1 cellular context compared by ENCODE assay signal in the genomic region with DNA sequence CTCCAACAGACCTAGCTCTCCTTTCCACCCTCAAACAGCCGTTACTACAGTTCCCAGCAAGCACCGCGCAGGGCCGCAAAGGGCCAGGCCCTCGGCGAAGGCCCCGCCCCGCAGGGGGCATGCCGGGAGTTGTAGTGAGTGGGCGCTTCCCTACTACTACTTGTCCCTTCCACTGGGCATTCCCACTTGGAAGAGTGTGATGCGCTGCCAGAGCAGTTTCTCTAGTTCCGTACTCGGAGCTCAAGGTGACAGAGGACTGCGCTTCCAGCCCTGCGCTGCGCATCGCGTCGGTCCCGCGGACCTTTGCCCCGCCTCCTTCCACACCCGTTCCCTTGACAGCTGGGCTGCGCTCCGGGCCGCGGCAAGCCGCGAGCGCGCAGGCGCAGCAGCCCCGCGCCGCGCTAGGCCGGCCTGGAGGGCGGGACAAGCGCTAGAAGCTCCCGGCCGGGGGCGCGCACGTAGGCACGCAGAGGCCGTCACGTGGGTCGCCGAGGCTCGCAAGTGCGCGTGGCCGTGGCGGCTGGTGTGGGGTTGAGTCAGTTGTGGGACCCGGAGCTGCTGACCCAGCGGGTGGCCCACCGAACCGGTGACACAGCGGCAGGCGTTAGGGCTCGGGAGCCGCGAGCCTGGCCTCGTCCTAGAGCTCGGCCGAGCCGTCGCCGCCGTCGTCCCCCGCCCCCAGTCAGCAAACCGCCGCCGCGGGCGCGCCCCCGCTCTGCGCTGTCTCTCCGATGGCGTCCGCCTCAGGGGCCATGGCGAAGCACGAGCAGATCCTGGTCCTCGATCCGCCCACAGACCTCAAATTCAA.
TF ChIP-seq lines count a peak whose summit lies in the region.

A gene with protein sequence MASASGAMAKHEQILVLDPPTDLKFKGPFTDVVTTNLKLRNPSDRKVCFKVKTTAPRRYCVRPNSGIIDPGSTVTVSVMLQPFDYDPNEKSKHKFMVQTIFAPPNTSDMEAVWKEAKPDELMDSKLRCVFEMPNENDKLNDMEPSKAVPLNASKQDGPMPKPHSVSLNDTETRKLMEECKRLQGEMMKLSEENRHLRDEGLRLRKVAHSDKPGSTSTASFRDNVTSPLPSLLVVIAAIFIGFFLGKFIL (plus strand): TSS at position 491 of the 808 bp plus-strand sequence. CDS start 241 bp downstream, at position 732.

TF ChIP-seq in HEK293, 187 proteins besides CTCF, POLR2A, EP300 and RAD21 (continued from another document and continues in another):
- TF ChIP-seq ZNF280C (tag by site-specific recombination; IDR thresholded peaks at IDR 0.05) (no peak), KLF10 (tag by site-specific recombination; IDR thresholded peaks at IDR 0.05) (peak; percentile 58; the same call in 1 of the 2 replicates), BCL11A (tag by site-specific recombination; IDR thresholded peaks at IDR 0.05; ENCODE audit: low read depth) (no peak), ZNF701 (tag by site-specific recombination; IDR thresholded peaks at IDR 0.05) (no peak), ZBTB7A (tag by site-specific recombination; IDR thresholded peaks at IDR 0.05; ENCODE audit: low read depth) (no peak), KLF17 (tag by site-specific recombination; IDR thresholded peaks at IDR 0.05) (no peak; the same call in 1 of the 2 replicates), ZNF155 (tag by site-specific recombination; IDR thresholded peaks at IDR 0.05) (no peak), ZXDB (tag by site-specific recombination; IDR thresholded peaks at IDR 0.05) (peak; percentile 81), ZNF133 (tag by site-specific recombination; IDR thresholded peaks at IDR 0.05) (no peak), TCF7L2 (IDR thresholded peaks at IDR 0.05; ENCODE audit: borderline replicate concordance, low read depth, low read length) (no peak), ZNF664 (tag by site-specific recombination; IDR thresholded peaks at IDR 0.05) (no peak), ZNF561 (tag by site-specific recombination; IDR thresholded peaks at IDR 0.05; ENCODE audit: borderline replicate concordance) (0 out of 2 replicates have a peak, but pooled peaks have one; percentile 57), ZBTB49 (tag by site-specific recombination; IDR thresholded peaks at IDR 0.05; ENCODE audit: low read depth) (no peak), ZNF488 (tag by site-specific recombination; IDR thresholded peaks at IDR 0.05) (no peak), MEIS1 (CRISPR knock-in tag; IDR thresholded peaks at IDR 0.05; ENCODE audit: borderline replicate concordance) (no peak), ZNF169 (tag by site-specific recombination; IDR thresholded peaks at IDR 0.05) (no peak), ZNF214 (tag by site-specific recombination; IDR thresholded peaks at IDR 0.05; ENCODE audit: borderline replicate concordance) (no peak), ZNF302 (tag by site-specific recombination; IDR thresholded peaks at IDR 0.05; ENCODE audit: low read depth) (no peak), ZNF629 (tag by site-specific recombination; IDR thresholded peaks at IDR 0.05) (0 out of 2 replicates have a peak, but pooled peaks have one; percentile 14), ZNF549 (tag by site-specific recombination; IDR thresholded peaks at IDR 0.05) (no peak), ZNF146 (tag by site-specific recombination; IDR thresholded peaks at IDR 0.05) (no peak), AEBP2 (tag by site-specific recombination; IDR thresholded peaks at IDR 0.05; ENCODE audit: borderline replicate concordance) (no peak), BCL11B (tag by site-specific recombination; IDR thresholded peaks at IDR 0.05; ENCODE audit: low read depth) (peak; percentile 44; the same call in 1 of the 2 replicates), ZNF18 (tag by site-specific recombination; IDR thresholded peaks at IDR 0.05) (no peak), ZNF248 (tag by site-specific recombination; IDR thresholded peaks at IDR 0.05) (no peak), ZNF394 (tag by site-specific recombination; IDR thresholded peaks at IDR 0.05; ENCODE audit: borderline replicate concordance) (no peak), ZNF548 (tag by site-specific recombination; IDR thresholded peaks at IDR 0.05) (no peak), WT1 (tag by site-specific recombination; IDR thresholded peaks at IDR 0.05) (no peak), ZNF148 (tag by site-specific recombination; IDR thresholded peaks at IDR 0.05; ENCODE audit: borderline replicate concordance) (no peak), ZNF366 (tag by site-specific recombination; conservative IDR thresholded peaks at IDR 0.05) (no peak), EGR2 (tag by site-specific recombination; IDR thresholded peaks at IDR 0.05; ENCODE audit: low read depth) (peak; percentile 76), ZNF521 (tag by site-specific recombination; IDR thresholded peaks at IDR 0.05) (no peak)
- TF ChIP-seq, protein P1, sequence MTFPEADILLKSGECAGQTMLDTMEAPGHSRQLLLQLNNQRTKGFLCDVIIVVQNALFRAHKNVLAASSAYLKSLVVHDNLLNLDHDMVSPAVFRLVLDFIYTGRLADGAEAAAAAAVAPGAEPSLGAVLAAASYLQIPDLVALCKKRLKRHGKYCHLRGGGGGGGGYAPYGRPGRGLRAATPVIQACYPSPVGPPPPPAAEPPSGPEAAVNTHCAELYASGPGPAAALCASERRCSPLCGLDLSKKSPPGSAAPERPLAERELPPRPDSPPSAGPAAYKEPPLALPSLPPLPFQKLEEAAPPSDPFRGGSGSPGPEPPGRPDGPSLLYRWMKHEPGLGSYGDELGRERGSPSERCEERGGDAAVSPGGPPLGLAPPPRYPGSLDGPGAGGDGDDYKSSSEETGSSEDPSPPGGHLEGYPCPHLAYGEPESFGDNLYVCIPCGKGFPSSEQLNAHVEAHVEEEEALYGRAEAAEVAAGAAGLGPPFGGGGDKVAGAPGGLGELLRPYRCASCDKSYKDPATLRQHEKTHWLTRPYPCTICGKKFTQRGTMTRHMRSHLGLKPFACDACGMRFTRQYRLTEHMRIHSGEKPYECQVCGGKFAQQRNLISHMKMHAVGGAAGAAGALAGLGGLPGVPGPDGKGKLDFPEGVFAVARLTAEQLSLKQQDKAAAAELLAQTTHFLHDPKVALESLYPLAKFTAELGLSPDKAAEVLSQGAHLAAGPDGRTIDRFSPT (tag by site-specific recombination; IDR thresholded peaks at IDR 0.05), result no peak
- TF ChIP-seq, protein P2, sequence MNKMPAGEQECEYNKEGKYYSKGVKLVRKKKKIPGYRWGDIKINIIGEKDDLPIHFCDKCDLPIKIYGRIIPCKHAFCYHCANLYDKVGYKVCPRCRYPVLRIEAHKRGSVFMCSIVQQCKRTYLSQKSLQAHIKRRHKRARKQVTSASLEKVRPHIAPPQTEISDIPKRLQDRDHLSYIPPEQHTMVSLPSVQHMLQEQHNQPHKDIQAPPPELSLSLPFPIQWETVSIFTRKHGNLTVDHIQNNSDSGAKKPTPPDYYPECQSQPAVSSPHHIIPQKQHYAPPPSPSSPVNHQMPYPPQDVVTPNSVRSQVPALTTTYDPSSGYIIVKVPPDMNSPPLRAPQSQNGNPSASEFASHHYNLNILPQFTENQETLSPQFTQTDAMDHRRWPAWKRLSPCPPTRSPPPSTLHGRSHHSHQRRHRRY (tag by site-specific recombination; IDR thresholded peaks at IDR 0.05), result no peak
- TF ChIP-seq, protein P3, sequence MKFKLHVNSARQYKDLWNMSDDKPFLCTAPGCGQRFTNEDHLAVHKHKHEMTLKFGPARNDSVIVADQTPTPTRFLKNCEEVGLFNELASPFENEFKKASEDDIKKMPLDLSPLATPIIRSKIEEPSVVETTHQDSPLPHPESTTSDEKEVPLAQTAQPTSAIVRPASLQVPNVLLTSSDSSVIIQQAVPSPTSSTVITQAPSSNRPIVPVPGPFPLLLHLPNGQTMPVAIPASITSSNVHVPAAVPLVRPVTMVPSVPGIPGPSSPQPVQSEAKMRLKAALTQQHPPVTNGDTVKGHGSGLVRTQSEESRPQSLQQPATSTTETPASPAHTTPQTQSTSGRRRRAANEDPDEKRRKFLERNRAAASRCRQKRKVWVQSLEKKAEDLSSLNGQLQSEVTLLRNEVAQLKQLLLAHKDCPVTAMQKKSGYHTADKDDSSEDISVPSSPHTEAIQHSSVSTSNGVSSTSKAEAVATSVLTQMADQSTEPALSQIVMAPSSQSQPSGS (tag by site-specific recombination; IDR thresholded peaks at IDR 0.05; ENCODE audit: low read depth), result no peak
